Comparison of ENCODE assay signal across 8 cellular contexts in the genomic region with DNA sequence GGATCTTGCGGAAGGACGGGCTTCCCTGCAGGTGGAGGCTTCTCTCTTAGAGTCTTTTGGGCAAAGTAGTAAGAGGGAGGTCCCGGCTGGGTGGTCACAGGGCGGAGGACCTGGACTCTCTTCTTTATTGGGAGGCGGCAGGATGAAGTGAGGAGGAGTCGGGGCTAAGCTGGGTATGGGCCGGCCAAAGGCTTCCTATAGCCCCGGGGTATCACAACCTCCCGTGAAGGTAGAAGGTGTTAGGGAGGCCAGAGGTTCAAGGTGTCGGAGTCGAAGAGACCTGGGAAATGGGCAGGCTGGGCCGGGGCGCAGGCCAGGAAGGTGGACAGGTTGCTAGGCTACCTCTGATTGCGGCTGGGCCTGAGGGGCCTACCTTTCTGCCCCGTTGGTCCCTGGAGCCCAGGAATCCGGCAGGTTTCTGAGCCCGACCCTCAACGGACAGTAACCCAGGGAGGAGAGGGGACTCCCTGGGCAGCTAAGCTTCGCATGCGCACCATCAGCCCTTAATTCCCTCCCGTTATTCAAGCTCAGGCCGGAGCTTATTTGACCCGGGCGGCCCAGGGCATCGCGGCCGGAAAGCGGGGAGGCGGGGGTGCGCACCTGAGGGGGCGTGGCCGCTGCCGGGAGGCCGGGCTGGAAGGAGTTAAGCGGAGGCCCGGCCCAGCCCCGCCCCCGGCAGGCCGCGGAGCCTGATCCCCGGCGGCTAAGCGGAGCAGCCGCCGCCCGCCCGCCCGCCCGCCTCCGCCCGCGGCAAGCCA. TPM values are rescaled to one million over a fixed set of nuclear protein-coding genes. Genes with fewer than 3 reads are reported as not detected.
A peak's percentile ranks its signal among the peaks of the same experiment; 100 is the strongest.
DNase-seq lines count a peak whose midpoint lies in the region; ATAC-seq and TF ChIP-seq lines count a peak whose summit lies in the region.

A gene with protein sequence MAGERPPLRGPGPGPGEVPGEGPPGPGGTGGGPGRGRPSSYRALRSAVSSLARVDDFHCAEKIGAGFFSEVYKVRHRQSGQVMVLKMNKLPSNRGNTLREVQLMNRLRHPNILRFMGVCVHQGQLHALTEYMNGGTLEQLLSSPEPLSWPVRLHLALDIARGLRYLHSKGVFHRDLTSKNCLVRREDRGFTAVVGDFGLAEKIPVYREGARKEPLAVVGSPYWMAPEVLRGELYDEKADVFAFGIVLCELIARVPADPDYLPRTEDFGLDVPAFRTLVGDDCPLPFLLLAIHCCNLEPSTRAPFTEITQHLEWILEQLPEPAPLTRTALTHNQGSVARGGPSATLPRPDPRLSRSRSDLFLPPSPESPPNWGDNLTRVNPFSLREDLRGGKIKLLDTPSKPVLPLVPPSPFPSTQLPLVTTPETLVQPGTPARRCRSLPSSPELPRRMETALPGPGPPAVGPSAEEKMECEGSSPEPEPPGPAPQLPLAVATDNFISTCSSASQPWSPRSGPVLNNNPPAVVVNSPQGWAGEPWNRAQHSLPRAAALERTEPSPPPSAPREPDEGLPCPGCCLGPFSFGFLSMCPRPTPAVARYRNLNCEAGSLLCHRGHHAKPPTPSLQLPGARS (plus strand): TSS at position 685 of the 758 bp plus-strand sequence. CDS start 358 bp downstream, outside the sequence.

- peak within 1 kb of the TSS; percentile 59 to 95 (median 88) for H3K27ac ChIP-seq in dorsolateral prefrontal cortex
- peak within 1 kb of the TSS; percentile 91 to 94 for H3K27ac ChIP-seq in liver (ENCODE audit: low read depth in 1 of 2, low read length in 2 of 2)

- DNase-seq in A172 (ENCODE audit: low spot score) (peak; percentile 43), NCI-H446 (lab: John Stamatoyannopoulos, UW) (peak; percentile 10 to 66), dorsolateral prefrontal cortex (peak in 5 of 10 donors; percentile 36 to 76 (median 58))
- peak; percentile 73 to 77 for DNase-seq in activated CD4-positive, alpha-beta T cell treated with anti-CD3 and anti-CD28 coated beads, Interleukin-2, amount 50 U/mL, for 4 hours
- peak; percentile 81 for DNase-seq in stimulated activated CD4-positive, alpha-beta T cell treated with anti-CD3 and anti-CD28 coated beads, Interleukin-2, amount 100 ng/mL, for 48 hours

- TF ChIP-seq RAD21 in liver (IDR thresholded peaks at IDR 0.05) = no peak

- peaks cover 3 to 15% (median 7%) of the 10 kb centered on the region in 4 donors for H3K36me3 ChIP-seq in liver (ENCODE audit: control insufficient read depth in 4 of 4, insufficient read depth in 3 of 4, low read depth in 1 of 4, low read length in 3 of 4)

- ATAC-seq in GM18519 (IDR thresholded peaks at IDR 0.05; ENCODE audit: low FRiP score, unreplicated experiment) = peak; percentile 32
- peak; percentile 30 for ATAC-seq in HG03097 (IDR thresholded peaks at IDR 0.05; ENCODE audit: low FRiP score, unreplicated experiment)

- TF ChIP-seq CTCF in dorsolateral prefrontal cortex (IDR thresholded peaks at IDR 0.05 in 54 of 56, conservative IDR thresholded peaks at IDR 0.05 in 2 of 56; ENCODE audit: low read depth in 1 of 56, partially characterized antibody in 56 of 56) (no peak), liver (IDR thresholded peaks at IDR 0.05; ENCODE audit: low read depth, low read length, missing input control) (no peak)

- H3K27me3 ChIP-seq in dorsolateral prefrontal cortex (no peaks in the 10 kb centered on the region), liver (ENCODE audit: control insufficient read depth in 4 of 4, insufficient read depth in 4 of 4, low read length in 3 of 4) (no peaks in the 10 kb centered on the region)

- peak within 1 kb of the TSS; percentile 49 to 97 (median 79) for H3K4me3 ChIP-seq in dorsolateral prefrontal cortex
- H3K4me3 ChIP-seq in liver (ENCODE audit: low read depth in 1 of 3, low read length in 3 of 3) = peak within 1 kb of the TSS; percentile 84 to 94 (median 88)

- intact Hi-C loops in dorsolateral prefrontal cortex (cut with DNase I) = loop anchor here (1.0 to 5.0 kb wide), 7 partner anchors 38 to 128 kb away; partner anchors contain the start of genes CREB3 (in 2 of the 2), TLN1 (in 2 of the 2) and RUSC2 (in 1 of the 2)

- no peaks in the 10 kb centered on the region for H3K9me3 ChIP-seq in liver (ENCODE audit: control insufficient read depth in 4 of 4, low read length in 3 of 4)

- under 1% methylated on average over 52 of the region's 52 CpGs for WGBS in liver

- peaks cover 7 to 35% (median 23%) of the 10 kb centered on the region in 4 donors for H3K4me1 ChIP-seq in liver (ENCODE audit: control insufficient read depth in 4 of 4, insufficient read depth in 4 of 4, low read length in 3 of 4)

- peak within 1 kb of the TSS; percentile 72 to 83 for H3K9ac ChIP-seq in liver (ENCODE audit: low read depth in 1 of 2, low read length in 2 of 2)

TF ChIP-seq in liver, 16 proteins besides CTCF, POLR2A, EP300 and RAD21:
- TF ChIP-seq, protein P1, sequence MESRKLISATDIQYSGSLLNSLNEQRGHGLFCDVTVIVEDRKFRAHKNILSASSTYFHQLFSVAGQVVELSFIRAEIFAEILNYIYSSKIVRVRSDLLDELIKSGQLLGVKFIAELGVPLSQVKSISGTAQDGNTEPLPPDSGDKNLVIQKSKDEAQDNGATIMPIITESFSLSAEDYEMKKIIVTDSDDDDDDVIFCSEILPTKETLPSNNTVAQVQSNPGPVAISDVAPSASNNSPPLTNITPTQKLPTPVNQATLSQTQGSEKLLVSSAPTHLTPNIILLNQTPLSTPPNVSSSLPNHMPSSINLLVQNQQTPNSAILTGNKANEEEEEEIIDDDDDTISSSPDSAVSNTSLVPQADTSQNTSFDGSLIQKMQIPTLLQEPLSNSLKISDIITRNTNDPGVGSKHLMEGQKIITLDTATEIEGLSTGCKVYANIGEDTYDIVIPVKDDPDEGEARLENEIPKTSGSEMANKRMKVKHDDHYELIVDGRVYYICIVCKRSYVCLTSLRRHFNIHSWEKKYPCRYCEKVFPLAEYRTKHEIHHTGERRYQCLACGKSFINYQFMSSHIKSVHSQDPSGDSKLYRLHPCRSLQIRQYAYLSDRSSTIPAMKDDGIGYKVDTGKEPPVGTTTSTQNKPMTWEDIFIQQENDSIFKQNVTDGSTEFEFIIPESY (IDR thresholded peaks at IDR 0.05) = no peak
- TF ChIP-seq HNF4G (IDR thresholded peaks at IDR 0.05) (no peak), GABPA (IDR thresholded peaks at IDR 0.05 in 1 of 2, conservative IDR thresholded peaks at IDR 0.05 in 1 of 2) (peak in 1 of 2 donors; percentile 22)
TF ChIP-seq in liver: peak in this region for 1.

RNA-seq across cellular contexts. Expression of the gene that starts here (rescaled TPM):
- total RNA-seq in A172 (2014; rRNA removed; shearing (Covaris generic)) = 11.3 and 15.1 TPM in 2 replicates
- total RNA-seq in dorsolateral prefrontal cortex = 10 to 100 TPM; 37.3 to 76.3 (median 48.8) TPM
- total RNA-seq in liver = 1 to 10 TPM; 3.9 to 9.8 TPM
- polyA plus RNA-seq in liver = 10 to 100 TPM in 1 of 2 donors, 1 to 10 TPM in 1; 3.7 to 12.5 TPM
